ENCODE assay signal across 20 cellular contexts in genomic region chr18:62539284-62540168, GRCh38.
"Had no signal": no experiment of that assay in that cellular context is flagged by ENCODE, and none has a peak within 500 bp of the region (broad histone marks: within the 10 kb centered on the region; RNA-seq: fewer than 3 reads in every experiment).

No MANE protein-coding gene starts in this region.

- H3K27ac ChIP-seq: adrenal gland, breast epithelium, coronary artery, epithelial cell of prostate, left ventricle myocardium inferior, spleen, thyroid gland, upper lobe of right lung had no signal

- DNase-seq: activated gamma-delta T cell treated with Interleukin-2 at 50 U/mL for 16 hours; activated T-cell treated with anti-CD3 and anti-CD28 coated beads, Interleukin-2, amount 50 U/mL, for 1 hour; adrenal gland; cerebellar nuclear complex; endodermal cell; foreskin fibroblast; left ventricle myocardium inferior; mammary epithelial cell; naive thymus-derived CD8-positive, alpha-beta T cell; spleen; stimulated activated CD4-positive, alpha-beta T cell treated with anti-CD3 and anti-CD28 coated beads, Interleukin-4, amount 100 ng/mL, for 24 hours; stimulated activated naive CD8-positive, alpha-beta T cell treated with anti-CD3 and anti-CD28 coated beads, Interleukin-15, Interleukin-2, amounts not matched to agents 100 U/mL and 50 U/mL, for 24 hours; T-cell; thyroid gland; upper lobe of right lung had no signal

- ATAC-seq: naive thymus-derived CD8-positive, alpha-beta T cell; stimulated activated naive CD8-positive, alpha-beta T cell treated with anti-CD3 and anti-CD28 coated beads, Interleukin-15, Interleukin-2, amounts not matched to agents 100 U/mL and 50 U/mL, for 24 hours; T-cell; upper lobe of right lung; WTC11 had no signal

- H3K4me3 ChIP-seq: adrenal gland, ascending aorta, breast epithelium, coronary artery, left ventricle myocardium inferior, spleen, thyroid gland, upper lobe of right lung had no signal
